Comparison of ENCODE assay signal across 8 cellular contexts in genomic region chr1:110829955-110830553, GRCh38. TPM values are rescaled to one million over a fixed set of nuclear protein-coding genes. Genes with fewer than 3 reads are reported as not detected.
DNase-seq lines count a peak whose midpoint lies in the region; ATAC-seq and TF ChIP-seq lines count a peak whose summit lies in the region.

No MANE protein-coding gene starts in this region.

- no peak overlapping the region for H4K91ac ChIP-seq in mesenchymal stem cell (ENCODE audit: low read length)

- H4K8ac ChIP-seq in mesenchymal stem cell (ENCODE audit: low read length): no peak overlapping the region

- no peak overlapping the region for H3K4me3 Mint-ChIP-seq in CD8-positive, alpha-beta memory T cell

- H2BK12ac ChIP-seq in mesenchymal stem cell (ENCODE audit: low read length in 2 of 2): no peak overlapping the region

- no peak overlapping the region for H3K14ac ChIP-seq in mesenchymal stem cell (ENCODE audit: low read length in 2 of 2)

- H3K27ac Mint-ChIP-seq in CD8-positive, alpha-beta memory T cell: no peak overlapping the region

- H3K4me2 ChIP-seq in fibroblast of lung (ENCODE audit: extremely low read depth, insufficient read depth, low read length) (no peak overlapping the region), mesenchymal stem cell (ENCODE audit: low read length, poor library complexity, severe bottlenecking) (no peak overlapping the region)

- no peak overlapping the region for H2BK15ac ChIP-seq in mesenchymal stem cell (ENCODE audit: low read depth, poor library complexity, severe bottlenecking)

- H2AFZ ChIP-seq in fibroblast of lung (ENCODE audit: low read length) (no peak overlapping the region), mesenchymal stem cell (ENCODE audit: low read depth, low read length) (no peak overlapping the region)

- no peak overlapping the region for H2AK5ac ChIP-seq in mesenchymal stem cell (ENCODE audit: low read length, severe bottlenecking)

- H3K18ac ChIP-seq in mesenchymal stem cell (ENCODE audit: low read depth in 1 of 2, low read length in 2 of 2): no peak overlapping the region

- H3K9me3 Mint-ChIP-seq in CD8-positive, alpha-beta memory T cell: peaks cover 0 to 3% (median 0%) of the 10 kb centered on the region in 5 donors

- no peaks in the 10 kb centered on the region for H3K4me1 ChIP-seq in CD8-positive, alpha-beta memory T cell (ENCODE audit: insufficient read depth, low read length)
- no peaks in the 10 kb centered on the region for H3K4me1 ChIP-seq in fibroblast of lung (ENCODE audit: control insufficient read depth, extremely low read depth, insufficient read depth, low read length)
- no peaks in the 10 kb centered on the region for H3K4me1 ChIP-seq in mesenchymal stem cell (ENCODE audit: control insufficient read depth, insufficient read depth, low read depth, low read length)

- POLR2A ChIA-PET in CD8-positive, alpha-beta memory T cell (lab: Charles Lee): interaction anchor here (0.9 to 2.0 kb wide), 2 partner anchors 43 to 134 kb away, joined by 3 to 8 read pairs; no protein-coding TSS in a partner anchor

- peak; percentile 85 for TF ChIP-seq CTCF in NB4 (IDR thresholded peaks at IDR 0.05; ENCODE audit: low read depth, low read length)
- peak; percentile 57 to 64 for TF ChIP-seq CTCF in fibroblast of lung (conservative IDR thresholded peaks at IDR 0.05 in 1 of 2, IDR thresholded peaks at IDR 0.05 in 1 of 2; ENCODE audit: low read depth in 1 of 2, low read length in 2 of 2)

- no peak overlapping the region for H2BK5ac ChIP-seq in mesenchymal stem cell (ENCODE audit: low read depth, low read length, poor library complexity, severe bottlenecking)

- H3K4me3 ChIP-seq in CD8-positive, alpha-beta memory T cell (ENCODE audit: low read length): no peak overlapping the region
- no peak overlapping the region for H3K4me3 ChIP-seq in NB4 (ENCODE audit: low read depth, low read length)
- H3K4me3 ChIP-seq in fibroblast of lung (replicated peaks in 1 of 4; ENCODE audit: control extremely low read depth in 1 of 4, insufficient read depth in 1 of 4, low read depth in 3 of 4, low read length in 4 of 4): no peak overlapping the region
- H3K4me3 ChIP-seq in mesenchymal stem cell (ENCODE audit: insufficient read depth in 1 of 2, low read depth in 1 of 2, low read length in 2 of 2): no peak overlapping the region

- ATAC-seq in GM18511 (IDR thresholded peaks at IDR 0.05; ENCODE audit: unreplicated experiment): peak; percentile 72
- ATAC-seq in GM19463 (IDR thresholded peaks at IDR 0.05; ENCODE audit: unreplicated experiment): no peak

- no peak overlapping the region for H3K4ac ChIP-seq in mesenchymal stem cell (ENCODE audit: low read depth in 1 of 2, low read length in 2 of 2)

- H3K4me1 Mint-ChIP-seq in CD8-positive, alpha-beta memory T cell: peaks cover 6 to 9% (median 7%) of the 10 kb centered on the region in 3 donors

- H3K79me1 ChIP-seq in mesenchymal stem cell (replicated peaks; ENCODE audit: low read length, poor library complexity, severe bottlenecking): no peaks in the 10 kb centered on the region

- 44% methylated on average over 4 of the region's 5 CpGs for WGBS in mesenchymal stem cell

- H3K9ac ChIP-seq in fibroblast of lung (ENCODE audit: insufficient read depth, low read length) (no peak overlapping the region), mesenchymal stem cell (ENCODE audit: low read length) (no peak overlapping the region)

- DNase-seq in CD8-positive, alpha-beta memory T cell: peak in 3 of 5 donors; percentile 45 to 53 (median 49)
- peak; percentile 44 for DNase-seq in NB4 (ENCODE audit: low read depth)
- DNase-seq in T-helper 22 cell (ENCODE audit: low read depth): peak; percentile 2
- peak; percentile 0 to 2 for DNase-seq in fibroblast of lung (ENCODE audit: low read depth in 2 of 2)
- peak; percentile 1 to 7 for DNase-seq in stimulated activated CD8-positive, alpha-beta memory T cell treated with anti-CD3 and anti-CD28 coated beads, Interleukin-4, amount 100 ng/mL, for 1 hour (ENCODE audit: low read depth in 2 of 2, low spot score in 1 of 2)
- no peak for DNase-seq in mesenchymal stem cell

- H3K79me2 ChIP-seq in fibroblast of lung (ENCODE audit: control insufficient read depth, insufficient read depth, low read length): no peaks in the 10 kb centered on the region

- no peaks in the 10 kb centered on the region for H3K27me3 ChIP-seq in CD8-positive, alpha-beta memory T cell (ENCODE audit: insufficient read depth, low read length, poor library complexity, severe bottlenecking)
- H3K27me3 ChIP-seq in fibroblast of lung (ENCODE audit: control insufficient read depth, insufficient read depth, low read length) (no peaks in the 10 kb centered on the region), mesenchymal stem cell (ENCODE audit: control insufficient read depth in 1 of 2, insufficient read depth in 1 of 2, low read length in 2 of 2) (no peaks in the 10 kb centered on the region)

- no peak for TF ChIP-seq POLR2A in NB4 (IDR thresholded peaks at IDR 0.05; ENCODE audit: extremely low read depth, insufficient read length)

- H3K36me3 ChIP-seq in CD8-positive, alpha-beta memory T cell (ENCODE audit: insufficient read depth, low read length): no peaks in the 10 kb centered on the region
- no peaks in the 10 kb centered on the region for H3K36me3 ChIP-seq in fibroblast of lung (ENCODE audit: control insufficient read depth, insufficient read depth, low read length)
- H3K36me3 ChIP-seq in mesenchymal stem cell (ENCODE audit: control insufficient read depth in 1 of 2, insufficient read depth in 2 of 2, low read depth in 1 of 2, low read length in 2 of 2): no peaks in the 10 kb centered on the region

- CTCF ChIA-PET in CD8-positive, alpha-beta memory T cell (lab: Charles Lee): interaction anchor here (0.6 to 3.4 kb wide), 11 partner anchors 15 to 275 kb away, joined by 3 to 29 read pairs (median 4); no protein-coding TSS in a partner anchor

- H2BK120ac ChIP-seq in mesenchymal stem cell (ENCODE audit: low read depth, low read length): no peak overlapping the region

- no peak overlapping the region for H3K27ac ChIP-seq in CD8-positive, alpha-beta memory T cell (ENCODE audit: low read depth, low read length)
- H3K27ac ChIP-seq in fibroblast of lung (ENCODE audit: insufficient read depth, low read length) (no peak overlapping the region), mesenchymal stem cell (ENCODE audit: low read length, poor library complexity, severe bottlenecking) (no peak overlapping the region)

- no peaks in the 10 kb centered on the region for H4K20me1 ChIP-seq in fibroblast of lung (ENCODE audit: control insufficient read depth, extremely low read depth, insufficient read depth, low read length)

- H3K36me3 Mint-ChIP-seq in CD8-positive, alpha-beta memory T cell: peaks cover 0 to 3% (median 3%) of the 10 kb centered on the region in 3 donors

- no peaks in the 10 kb centered on the region for H3K9me3 ChIP-seq in CD8-positive, alpha-beta memory T cell (ENCODE audit: low read length)
- H3K9me3 ChIP-seq in fibroblast of lung (ENCODE audit: control insufficient read depth, insufficient read depth, low read depth, low read length): no peaks in the 10 kb centered on the region
- H3K9me3 ChIP-seq in mesenchymal stem cell (ENCODE audit: control insufficient read depth, low read length): no peaks in the 10 kb centered on the region

- no peak overlapping the region for H3K23ac ChIP-seq in mesenchymal stem cell (ENCODE audit: low read length in 2 of 2)

- H3K27me3 Mint-ChIP-seq in CD8-positive, alpha-beta memory T cell: peaks cover 4 to 11% of the 10 kb centered on the region in 2 donors

RNA-seq across cellular contexts. Expression of gene CD53, which starts 42.9 kb away (rescaled TPM):
- total RNA-seq in CD8-positive, alpha-beta memory T cell: 100 to 1,000 TPM; 190 to 194 TPM
- polyA plus RNA-seq in CD8-positive, alpha-beta memory T cell: 1,104 TPM
- total RNA-seq in fibroblast of lung: under 0.01 TPM in 1 of 2 replicates, not detected in the other
- polyA plus RNA-seq in fibroblast of lung: 0.06 TPM in 1 of 2 replicates, not detected in the other
- not detected in 2 replicates for polyA plus RNA-seq in fibroblast of lung (2012)
- not detected in 2 replicates for polyA minus RNA-seq in fibroblast of lung (ENCODE audit: low replicate concordance)
- not detected for polyA plus RNA-seq in mesenchymal stem cell (2013, experiment 1 of 2)
- polyA plus RNA-seq in mesenchymal stem cell (2013, experiment 2 of 2): not detected

Comparison
In these comparisons a context has a peak if more than half of its experiments do, and no peak if none do; other contexts are left out.
1. RNA of gene CD53, which starts 42.9 kb away (total RNA-seq): 190 to 194 TPM in CD8-positive, alpha-beta memory T cell; under 0.01 TPM in fibroblast of lung; every median in the first group is over 100 times any median in the second.